Comparison of ENCODE assay signal across 1 cellular context in the genomic region with DNA sequence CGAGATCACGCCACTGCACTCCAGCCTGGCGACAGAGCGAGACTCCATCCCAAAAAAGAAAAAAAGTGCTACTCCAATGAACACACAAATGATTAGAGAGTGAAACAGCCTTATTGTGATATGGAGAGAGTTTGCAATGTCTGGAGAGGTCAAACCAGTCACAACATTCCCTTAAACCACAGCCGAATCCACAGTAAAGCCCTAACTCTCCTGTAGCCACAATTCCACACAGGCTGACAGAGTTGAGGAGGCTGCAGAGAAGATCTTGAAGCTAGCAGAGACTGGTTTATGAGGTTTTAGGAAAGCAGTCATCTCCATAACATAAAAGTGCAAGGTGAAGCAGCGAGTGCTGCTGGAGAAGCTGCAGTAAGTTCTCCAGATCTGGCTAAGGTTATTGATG.
TF ChIP-seq lines count a peak whose summit lies in the region.

No MANE protein-coding gene starts in this region.

TF ChIP-seq in WTC11, 78 proteins besides CTCF, POLR2A, EP300 and RAD21:
- TF ChIP-seq ESRRA (CRISPR knock-in tag; IDR thresholded peaks at IDR 0.05; ENCODE audit: borderline replicate concordance), result no peak
- TF ChIP-seq, protein P1, sequence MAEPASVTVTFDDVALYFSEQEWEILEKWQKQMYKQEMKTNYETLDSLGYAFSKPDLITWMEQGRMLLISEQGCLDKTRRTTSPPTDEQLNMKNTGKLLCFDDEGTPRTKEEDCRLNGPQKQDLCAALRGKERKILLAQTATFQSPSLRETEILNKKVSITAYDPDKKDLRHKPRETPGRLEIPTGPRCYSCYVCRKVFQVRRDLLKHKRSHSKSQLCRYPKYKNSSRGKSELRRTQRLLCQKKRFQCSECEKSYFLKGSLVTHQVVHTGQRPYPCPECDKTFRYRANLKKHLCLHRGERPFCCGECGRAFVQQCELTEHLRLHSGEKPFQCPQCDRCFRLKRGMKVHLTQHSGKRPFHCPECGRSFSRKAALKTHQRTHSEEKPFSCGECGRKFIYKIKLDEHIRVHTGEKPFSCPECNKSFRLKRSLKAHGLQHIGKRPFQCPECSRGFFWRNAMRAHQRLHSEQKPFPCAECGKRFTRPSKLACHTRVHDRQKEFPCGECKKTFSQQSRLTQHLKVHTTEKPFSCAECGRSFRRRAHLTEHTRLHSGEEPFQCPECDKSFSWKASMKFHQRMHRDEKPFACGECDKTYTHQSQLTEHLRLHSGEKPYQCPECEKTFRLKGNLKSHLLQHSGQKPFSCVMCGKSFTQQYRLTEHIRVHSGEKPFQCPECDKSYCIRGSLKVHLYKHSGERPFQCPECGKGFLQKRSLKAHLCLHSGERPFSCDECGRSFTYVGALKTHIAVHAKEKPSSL (CRISPR knock-in tag; conservative IDR thresholded peaks at IDR 0.05), result no peak
- no peak for TF ChIP-seq ZNF396 (CRISPR knock-in tag; IDR thresholded peaks at IDR 0.05; ENCODE audit: borderline replicate concordance)
- TF ChIP-seq, protein P2, sequence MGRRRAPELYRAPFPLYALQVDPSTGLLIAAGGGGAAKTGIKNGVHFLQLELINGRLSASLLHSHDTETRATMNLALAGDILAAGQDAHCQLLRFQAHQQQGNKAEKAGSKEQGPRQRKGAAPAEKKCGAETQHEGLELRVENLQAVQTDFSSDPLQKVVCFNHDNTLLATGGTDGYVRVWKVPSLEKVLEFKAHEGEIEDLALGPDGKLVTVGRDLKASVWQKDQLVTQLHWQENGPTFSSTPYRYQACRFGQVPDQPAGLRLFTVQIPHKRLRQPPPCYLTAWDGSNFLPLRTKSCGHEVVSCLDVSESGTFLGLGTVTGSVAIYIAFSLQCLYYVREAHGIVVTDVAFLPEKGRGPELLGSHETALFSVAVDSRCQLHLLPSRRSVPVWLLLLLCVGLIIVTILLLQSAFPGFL (CRISPR knock-in tag; IDR thresholded peaks at IDR 0.05; ENCODE audit: borderline replicate concordance), result no peak
- no peak for TF ChIP-seq TEAD1 (CRISPR knock-in tag; IDR thresholded peaks at IDR 0.05)
- TF ChIP-seq, protein P3, sequence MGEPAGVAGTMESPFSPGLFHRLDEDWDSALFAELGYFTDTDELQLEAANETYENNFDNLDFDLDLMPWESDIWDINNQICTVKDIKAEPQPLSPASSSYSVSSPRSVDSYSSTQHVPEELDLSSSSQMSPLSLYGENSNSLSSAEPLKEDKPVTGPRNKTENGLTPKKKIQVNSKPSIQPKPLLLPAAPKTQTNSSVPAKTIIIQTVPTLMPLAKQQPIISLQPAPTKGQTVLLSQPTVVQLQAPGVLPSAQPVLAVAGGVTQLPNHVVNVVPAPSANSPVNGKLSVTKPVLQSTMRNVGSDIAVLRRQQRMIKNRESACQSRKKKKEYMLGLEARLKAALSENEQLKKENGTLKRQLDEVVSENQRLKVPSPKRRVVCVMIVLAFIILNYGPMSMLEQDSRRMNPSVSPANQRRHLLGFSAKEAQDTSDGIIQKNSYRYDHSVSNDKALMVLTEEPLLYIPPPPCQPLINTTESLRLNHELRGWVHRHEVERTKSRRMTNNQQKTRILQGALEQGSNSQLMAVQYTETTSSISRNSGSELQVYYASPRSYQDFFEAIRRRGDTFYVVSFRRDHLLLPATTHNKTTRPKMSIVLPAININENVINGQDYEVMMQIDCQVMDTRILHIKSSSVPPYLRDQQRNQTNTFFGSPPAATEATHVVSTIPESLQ (CRISPR knock-in tag; IDR thresholded peaks at IDR 0.05), result no peak
- TF ChIP-seq, protein P4, sequence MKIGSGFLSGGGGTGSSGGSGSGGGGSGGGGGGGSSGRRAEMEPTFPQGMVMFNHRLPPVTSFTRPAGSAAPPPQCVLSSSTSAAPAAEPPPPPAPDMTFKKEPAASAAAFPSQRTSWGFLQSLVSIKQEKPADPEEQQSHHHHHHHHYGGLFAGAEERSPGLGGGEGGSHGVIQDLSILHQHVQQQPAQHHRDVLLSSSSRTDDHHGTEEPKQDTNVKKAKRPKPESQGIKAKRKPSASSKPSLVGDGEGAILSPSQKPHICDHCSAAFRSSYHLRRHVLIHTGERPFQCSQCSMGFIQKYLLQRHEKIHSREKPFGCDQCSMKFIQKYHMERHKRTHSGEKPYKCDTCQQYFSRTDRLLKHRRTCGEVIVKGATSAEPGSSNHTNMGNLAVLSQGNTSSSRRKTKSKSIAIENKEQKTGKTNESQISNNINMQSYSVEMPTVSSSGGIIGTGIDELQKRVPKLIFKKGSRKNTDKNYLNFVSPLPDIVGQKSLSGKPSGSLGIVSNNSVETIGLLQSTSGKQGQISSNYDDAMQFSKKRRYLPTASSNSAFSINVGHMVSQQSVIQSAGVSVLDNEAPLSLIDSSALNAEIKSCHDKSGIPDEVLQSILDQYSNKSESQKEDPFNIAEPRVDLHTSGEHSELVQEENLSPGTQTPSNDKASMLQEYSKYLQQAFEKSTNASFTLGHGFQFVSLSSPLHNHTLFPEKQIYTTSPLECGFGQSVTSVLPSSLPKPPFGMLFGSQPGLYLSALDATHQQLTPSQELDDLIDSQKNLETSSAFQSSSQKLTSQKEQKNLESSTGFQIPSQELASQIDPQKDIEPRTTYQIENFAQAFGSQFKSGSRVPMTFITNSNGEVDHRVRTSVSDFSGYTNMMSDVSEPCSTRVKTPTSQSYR (CRISPR knock-in tag; IDR thresholded peaks at IDR 0.05), result no peak
- TF ChIP-seq ZNF121 (CRISPR knock-in tag; IDR thresholded peaks at IDR 0.05), result no peak
- no peak for TF ChIP-seq FOXJ3 (CRISPR knock-in tag; IDR thresholded peaks at IDR 0.05; ENCODE audit: borderline replicate concordance)
- TF ChIP-seq FOXP1 (CRISPR knock-in tag; IDR thresholded peaks at IDR 0.05; ENCODE audit: borderline replicate concordance), result no peak
- TF ChIP-seq, protein P5, sequence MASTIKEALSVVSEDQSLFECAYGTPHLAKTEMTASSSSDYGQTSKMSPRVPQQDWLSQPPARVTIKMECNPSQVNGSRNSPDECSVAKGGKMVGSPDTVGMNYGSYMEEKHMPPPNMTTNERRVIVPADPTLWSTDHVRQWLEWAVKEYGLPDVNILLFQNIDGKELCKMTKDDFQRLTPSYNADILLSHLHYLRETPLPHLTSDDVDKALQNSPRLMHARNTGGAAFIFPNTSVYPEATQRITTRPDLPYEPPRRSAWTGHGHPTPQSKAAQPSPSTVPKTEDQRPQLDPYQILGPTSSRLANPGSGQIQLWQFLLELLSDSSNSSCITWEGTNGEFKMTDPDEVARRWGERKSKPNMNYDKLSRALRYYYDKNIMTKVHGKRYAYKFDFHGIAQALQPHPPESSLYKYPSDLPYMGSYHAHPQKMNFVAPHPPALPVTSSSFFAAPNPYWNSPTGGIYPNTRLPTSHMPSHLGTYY (CRISPR knock-in tag; IDR thresholded peaks at IDR 0.05), result no peak
- TF ChIP-seq, protein P6, sequence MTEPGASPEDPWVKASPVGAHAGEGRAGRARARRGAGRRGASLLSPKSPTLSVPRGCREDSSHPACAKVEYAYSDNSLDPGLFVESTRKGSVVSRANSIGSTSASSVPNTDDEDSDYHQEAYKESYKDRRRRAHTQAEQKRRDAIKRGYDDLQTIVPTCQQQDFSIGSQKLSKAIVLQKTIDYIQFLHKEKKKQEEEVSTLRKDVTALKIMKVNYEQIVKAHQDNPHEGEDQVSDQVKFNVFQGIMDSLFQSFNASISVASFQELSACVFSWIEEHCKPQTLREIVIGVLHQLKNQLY (CRISPR knock-in tag; IDR thresholded peaks at IDR 0.05), result no peak
- no peak for TF ChIP-seq CBFB (CRISPR knock-in tag; IDR thresholded peaks at IDR 0.05; ENCODE audit: low read depth)
- no peak for TF ChIP-seq NFE2L1 (CRISPR knock-in tag; IDR thresholded peaks at IDR 0.05)
